In genomic region chr9:136623016-136623848, GRCh38 we compare ENCODE assay signal across 20 cellular contexts. TPM values are rescaled to one million over a fixed set of nuclear protein-coding genes. Genes with fewer than 3 reads are reported as not detected.
A peak's percentile ranks its signal among the peaks of the same experiment; 100 is the strongest.
DNase-seq lines count a peak whose midpoint lies in the region; ATAC-seq, FAIRE-seq and TF ChIP-seq lines count a peak whose summit lies in the region.
"Had no signal": no experiment of that assay in that cellular context is flagged by ENCODE, and none has a peak within 500 bp of the region (broad histone marks: within the 10 kb centered on the region; RNA-seq: fewer than 3 reads in every experiment).

No MANE protein-coding gene starts in this region.

- H2AFZ ChIP-seq in GM12878 (ENCODE audit: control insufficient read depth, low read depth, low read length) = no peak overlapping the region

- H3K36me3 ChIP-seq in GM12878 (ENCODE audit: control insufficient read depth in 2 of 2, insufficient read depth in 2 of 2, low read length in 1 of 2) (no peaks in the 10 kb centered on the region), kidney epithelial cell (ENCODE audit: control insufficient read depth, insufficient read depth, low read length) (no peaks in the 10 kb centered on the region), transverse colon (no peaks in the 10 kb centered on the region)
- H3K36me3 ChIP-seq: lower lobe of right lung, thoracic aorta had no signal

- in situ Hi-C loops in GM12878 (cut with MboI) = no loop called here
- in situ Hi-C loops in transverse colon (cut with MboI; ENCODE audit: low pct_ligation_motif_present in 1 of 4, low pct_unique_long_range_greater_than_20kb in 1 of 4, low sequenced_read_pairs in 3 of 4) = no loop called here

- RAD21 ChIA-PET in GM12878 (lab: Charles Lee; ENCODE audit: unreplicated experiment) = interaction anchor here (7.7 kb wide), 1 partner anchor 136 kb away, joined by 126 read pairs; no protein-coding TSS in a partner anchor

- ATAC-seq in GM12878 (peak; percentile 5; the same call in 1 of the 3 replicates), GM21367 (IDR thresholded peaks at IDR 0.05; ENCODE audit: unreplicated experiment) (no peak)
- ATAC-seq: activated CD8-positive, alpha-beta T cell treated with anti-CD3 and anti-CD28 coated beads, Interleukin-2, amount 10 ng/mL, durations not matched to agents 7 days and 5 days; activated T-cell treated with anti-CD3 and anti-CD28 coated beads, Interleukin-2, amount 50 U/mL, for 4 hours; lower lobe of right lung; PC-3 had no signal

- H3K4me2 ChIP-seq in GM12878 (ENCODE audit: control insufficient read depth, insufficient read depth) = no peak overlapping the region

- no peak for TF ChIP-seq POLR2A in GM12878 (IDR thresholded peaks at IDR 0.05; ENCODE audit: low read depth, low read length)
- TF ChIP-seq POLR2A in transverse colon (IDR thresholded peaks at IDR 0.05) = no peak

- H3K4me1 Mint-ChIP-seq in activated naive CD4-positive, alpha-beta T cell treated with anti-CD3 and anti-CD28 coated beads for 36 hours (ENCODE audit: low read depth) = no peaks in the 10 kb centered on the region
- no peaks in the 10 kb centered on the region for H3K4me1 Mint-ChIP-seq in activated naive CD4-positive, alpha-beta T cell treated with anti-CD3 and anti-CD28 coated beads, Interleukin-2, amount 10 ng/mL, durations not matched to agents 7 days and 5 days

- DNase-seq in activated naive CD4-positive, alpha-beta T cell treated with anti-CD3 and anti-CD28 coated beads for 36 hours = no peak
- DNase-seq in activated naive CD4-positive, alpha-beta T cell treated with anti-CD3 and anti-CD28 coated beads, Interleukin-2, amount 10 ng/mL, durations not matched to agents 7 days and 5 days = no peak
- DNase-seq in GM12878 (ENCODE audit: low read depth, low spot score) = no peak
- no peak for DNase-seq in kidney epithelial cell (ENCODE audit: low read depth)
- DNase-seq in transverse colon = peak; percentile 7
- DNase-seq in NCI-H774 (lab: John Stamatoyannopoulos, UW) = no peak
- no peak for DNase-seq in NOMO-1 treated with dmso at 0.1 percent for 144 hours (lab: John Stamatoyannopoulos, UW; ENCODE audit: unreplicated experiment)
- DNase-seq: activated CD4-positive, CD25-positive, alpha-beta regulatory T cell; activated CD8-positive, alpha-beta T cell treated with anti-CD3 and anti-CD28 coated beads, Interleukin-2, amount 10 ng/mL, durations not matched to agents 7 days and 5 days; activated naive CD8-positive, alpha-beta T cell treated with anti-CD3 and anti-CD28 coated beads, Interleukin-2, amount 10 ng/mL, durations not matched to agents 7 days and 5 days; activated T-cell treated with anti-CD3 and anti-CD28 coated beads, Interleukin-2, amount 50 U/mL, for 4 hours; head of caudate nucleus; lower lobe of right lung; naive B cell; NCI-H2081; NCI-H510A treated with DMSO at 0.1 percent for 48 hours; PC-3 had no signal

- H3K4me1 ChIP-seq in GM12878 (ENCODE audit: control insufficient read depth, insufficient read depth, low read length) (peaks cover 17% of the 10 kb centered on the region), transverse colon (peaks cover 28 to 68% (median 52%) of the 10 kb centered on the region in 4 donors)

- no peaks in the 10 kb centered on the region for H3K9me3 ChIP-seq in GM12878 (replicated peaks; ENCODE audit: control insufficient read depth, insufficient read depth, low read length)
- H3K9me3 ChIP-seq in transverse colon = no peaks in the 10 kb centered on the region
- H3K9me3 ChIP-seq: lower lobe of right lung, thoracic aorta had no signal

- no peaks in the 10 kb centered on the region for H3K9me3 Mint-ChIP-seq in activated naive CD4-positive, alpha-beta T cell treated with anti-CD3 and anti-CD28 coated beads for 36 hours
- no peaks in the 10 kb centered on the region for H3K9me3 Mint-ChIP-seq in activated naive CD4-positive, alpha-beta T cell treated with anti-CD3 and anti-CD28 coated beads, Interleukin-2, amount 10 ng/mL, durations not matched to agents 7 days and 5 days
- H3K9me3 Mint-ChIP-seq: activated naive CD8-positive, alpha-beta T cell treated with anti-CD3 and anti-CD28 coated beads, Interleukin-2, amount 10 ng/mL, durations not matched to agents 7 days and 5 days; activated T-cell treated with anti-CD3 and anti-CD28 coated beads, Interleukin-2, amount 50 U/mL, for 4 hours; naive B cell had no signal

- no peak overlapping the region for H3K4me3 ChIP-seq in GM12878
- no peak overlapping the region for H3K4me3 ChIP-seq in kidney epithelial cell (ENCODE audit: low read depth, low read length)
- no peak overlapping the region for H3K4me3 ChIP-seq in transverse colon
- H3K4me3 ChIP-seq: lower lobe of right lung, thoracic aorta had no signal

- no peak overlapping the region for H3K4me3 Mint-ChIP-seq in activated naive CD4-positive, alpha-beta T cell treated with anti-CD3 and anti-CD28 coated beads for 36 hours
- no peak overlapping the region for H3K4me3 Mint-ChIP-seq in activated naive CD4-positive, alpha-beta T cell treated with anti-CD3 and anti-CD28 coated beads, Interleukin-2, amount 10 ng/mL, durations not matched to agents 7 days and 5 days
- H3K4me3 Mint-ChIP-seq: activated CD8-positive, alpha-beta T cell treated with anti-CD3 and anti-CD28 coated beads, Interleukin-2, amount 10 ng/mL, durations not matched to agents 7 days and 5 days; activated naive CD8-positive, alpha-beta T cell treated with anti-CD3 and anti-CD28 coated beads, Interleukin-2, amount 10 ng/mL, durations not matched to agents 7 days and 5 days; activated T-cell treated with anti-CD3 and anti-CD28 coated beads, Interleukin-2, amount 50 U/mL, for 4 hours had no signal

- SMC1A ChIA-PET in GM12878 (lab: Charles Lee; ENCODE audit: uncharacterized antibody, unreplicated experiment) = interaction anchor here (3.8 kb wide), 1 partner anchor 136 kb away, joined by 60 read pairs; no protein-coding TSS in a partner anchor

- H3K27ac ChIP-seq in GM12878 (ENCODE audit: control insufficient read depth, insufficient read depth) = no peak overlapping the region
- no peak overlapping the region for H3K27ac ChIP-seq in transverse colon
- H3K27ac ChIP-seq: lower lobe of right lung, thoracic aorta had no signal

- no peak overlapping the region for H3K9ac ChIP-seq in GM12878 (ENCODE audit: control insufficient read depth, insufficient read depth, low read length)

- intact Hi-C loops in activated naive CD4-positive, alpha-beta T cell treated with anti-CD3 and anti-CD28 coated beads for 36 hours (cut with micrococcal nuclease) = no loop called here
- intact Hi-C loops in GM12878 (cut with micrococcal nuclease; ENCODE audit: unreplicated experiment) (no loop called here), transverse colon (cut with DNase I; ENCODE audit: low total_unique reads) (no loop called here)

- BruUV-seq in GM12878 (replicated peaks; lab: Mats Ljungman, UMichigan) = no TSS peak

- FAIRE-seq in GM12878 (lab: Jason Lieb, UNC) = no peak
- FAIRE-seq: A204.1 had no signal

- H3K36me3 Mint-ChIP-seq in activated naive CD4-positive, alpha-beta T cell treated with anti-CD3 and anti-CD28 coated beads for 36 hours (ENCODE audit: low read depth) = no peaks in the 10 kb centered on the region
- H3K36me3 Mint-ChIP-seq in activated naive CD4-positive, alpha-beta T cell treated with anti-CD3 and anti-CD28 coated beads, Interleukin-2, amount 10 ng/mL, durations not matched to agents 7 days and 5 days = no peaks in the 10 kb centered on the region
- H3K36me3 Mint-ChIP-seq: activated naive CD8-positive, alpha-beta T cell treated with anti-CD3 and anti-CD28 coated beads, Interleukin-2, amount 10 ng/mL, durations not matched to agents 7 days and 5 days; naive B cell had no signal

- CTCF ChIA-PET in activated naive CD4-positive, alpha-beta T cell treated with anti-CD3 and anti-CD28 coated beads for 36 hours (lab: Charles Lee) = interaction anchor here (8.2 kb wide), 1 partner anchor 136 kb away, joined by 88 read pairs; no protein-coding TSS in a partner anchor
- CTCF ChIA-PET in activated naive CD4-positive, alpha-beta T cell treated with anti-CD3 and anti-CD28 coated beads, Interleukin-2, amount 10 ng/mL, durations not matched to agents 7 days and 5 days (lab: Charles Lee) = interaction anchor here (9.4 kb wide), 1 partner anchor 136 kb away, joined by 166 read pairs; no protein-coding TSS in a partner anchor
- CTCF ChIA-PET in GM12878 (lab: Yijun Ruan, JAX) = interaction anchor here (8.5 kb wide), 1 partner anchor 136 kb away, joined by 223 read pairs; no protein-coding TSS in a partner anchor

- no peak for TF ChIP-seq RAD21 in GM12878 (IDR thresholded peaks at IDR 0.05; ENCODE audit: insufficient read depth, low read depth, low read length)

- peaks cover 4% of the 10 kb centered on the region for H3K27me3 Mint-ChIP-seq in activated naive CD4-positive, alpha-beta T cell treated with anti-CD3 and anti-CD28 coated beads for 36 hours (ENCODE audit: low read depth)
- H3K27me3 Mint-ChIP-seq in activated naive CD4-positive, alpha-beta T cell treated with anti-CD3 and anti-CD28 coated beads, Interleukin-2, amount 10 ng/mL, durations not matched to agents 7 days and 5 days = peaks cover 42% of the 10 kb centered on the region
- H3K27me3 Mint-ChIP-seq: activated naive CD8-positive, alpha-beta T cell treated with anti-CD3 and anti-CD28 coated beads, Interleukin-2, amount 10 ng/mL, durations not matched to agents 7 days and 5 days had no signal

- no peaks in the 10 kb centered on the region for H3K79me2 ChIP-seq in GM12878 (ENCODE audit: control insufficient read depth, insufficient read depth, low read length)

- H3K27me3 ChIP-seq in GM12878 (replicated peaks in 1 of 2; ENCODE audit: control insufficient read depth in 2 of 2, insufficient read depth in 2 of 2, low read length in 1 of 2) = no peaks in the 10 kb centered on the region
- H3K27me3 ChIP-seq in kidney epithelial cell (ENCODE audit: control insufficient read depth, insufficient read depth, low read length) = peaks cover 7% of the 10 kb centered on the region
- no peaks in the 10 kb centered on the region for H3K27me3 ChIP-seq in transverse colon

- POLR2A ChIA-PET in GM12878 (lab: Charles Lee) = no interaction called here

- TF ChIP-seq CTCF in GM12878 (IDR thresholded peaks at IDR 0.05 in 2 of 3, conservative IDR thresholded peaks at IDR 0.05 in 1 of 3; ENCODE audit: control insufficient read depth in 2 of 3, extremely low read depth in 1 of 3, insufficient read depth in 1 of 3, low read depth in 3 of 3, low read length in 3 of 3) = no peak
- peak; percentile 5 for TF ChIP-seq CTCF in kidney epithelial cell (IDR thresholded peaks at IDR 0.05; ENCODE audit: insufficient read depth, low read length, poor library complexity, severe bottlenecking)
- no peak for TF ChIP-seq CTCF in transverse colon (IDR thresholded peaks at IDR 0.05)

- H3K27ac Mint-ChIP-seq in activated naive CD4-positive, alpha-beta T cell treated with anti-CD3 and anti-CD28 coated beads for 36 hours = peak overlapping the region; percentile 63
- H3K27ac Mint-ChIP-seq in activated naive CD4-positive, alpha-beta T cell treated with anti-CD3 and anti-CD28 coated beads, Interleukin-2, amount 10 ng/mL, durations not matched to agents 7 days and 5 days = no peak overlapping the region
- H3K27ac Mint-ChIP-seq: activated CD8-positive, alpha-beta T cell treated with anti-CD3 and anti-CD28 coated beads, Interleukin-2, amount 10 ng/mL, durations not matched to agents 7 days and 5 days; activated naive CD8-positive, alpha-beta T cell treated with anti-CD3 and anti-CD28 coated beads, Interleukin-2, amount 10 ng/mL, durations not matched to agents 7 days and 5 days had no signal

- WGBS in GM12878 (ENCODE audit: insufficient coverage, insufficient replicate concordance, low lambda C conversion rate, missing lambda C conversion rate) = 17% methylated on average over 19 of the region's 19 CpGs
- 82% methylated on average over 8 of the region's 19 CpGs; no CpG with 5 or more reads in 1 of the 2 donors for WGBS in transverse colon (ENCODE audit: low coverage in 1 of 2), 2 donors

- H4K20me1 ChIP-seq in GM12878 (ENCODE audit: control insufficient read depth, insufficient read depth) = no peaks in the 10 kb centered on the region

- no peak for TF ChIP-seq EP300 in GM12878 (IDR thresholded peaks at IDR 0.05; ENCODE audit: borderline replicate concordance in 1 of 2, control insufficient read depth in 1 of 2, low read depth in 2 of 2, low read length in 2 of 2)
- no peak for TF ChIP-seq EP300 in transverse colon (IDR thresholded peaks at IDR 0.05; ENCODE audit: low read depth)

RNA-seq across cellular contexts. Expression of gene EGFL7, which starts 39.5 kb away (rescaled TPM):
- total RNA-seq in activated naive CD4-positive, alpha-beta T cell treated with anti-CD3 and anti-CD28 coated beads for 36 hours = under 1 TPM; 0.25 to 0.52 TPM
- total RNA-seq in GM12878 (2013; cell fraction: nucleolus; rRNA removed) = not detected in 2 replicates
- 0.06 and 0.16 TPM in 2 replicates for total RNA-seq in GM12878 (2014; rRNA removed)
- not detected in 2 replicates for total RNA-seq in GM12878 (2014; rRNA removed; fragmentation: Illumina TruSeq; extraction: Trizol)
- 0.46 and 0.64 TPM in 2 replicates for total RNA-seq in GM12878 (2021)
- polyA plus RNA-seq in GM12878 (2011; ENCODE audit: low read depth) = not detected
- 0.06 and 0.11 TPM in 2 replicates for polyA plus RNA-seq in GM12878 (2011; rRNA removed)
- polyA plus RNA-seq in GM12878 (2011; cell fraction: cytosol; rRNA removed) = 0.20 and 0.30 TPM in 2 replicates
- 0.41 and 0.51 TPM in 2 replicates for polyA plus RNA-seq in GM12878 (2011; cell fraction: nucleus; rRNA removed)
- 0.16 and 0.39 TPM in 2 replicates for polyA plus RNA-seq in GM12878 (2012)
- polyA plus RNA-seq in GM12878 (2014; fragmentation: Illumina TruSeq; extraction: Trizol) = not detected in 2 replicates
- polyA plus RNA-seq in GM12878 (2014; fragmentation: Nextera tagmentation; extraction: Ambion mirVana) = not detected
- polyA plus RNA-seq in GM12878 (2014; rRNA removed) = 0.27 TPM in 1 of 2 replicates, not detected in the other
- under 1 TPM in 1 of 2 experiments, not detected in 1; 0.19 TPM for polyA plus RNA-seq in GM12878 (2016; fragmentation: Nextera tagmentation; extraction: Ambion mirVana)
- polyA minus RNA-seq in GM12878 (2011; rRNA and poly(A)+ RNA removed) = 0.36 TPM in 1 of 2 replicates, not detected in the other
- 0.94 and 1.2 TPM in 2 replicates for polyA minus RNA-seq in GM12878 (2011; cell fraction: cytosol; rRNA and poly(A)+ RNA removed)
- polyA minus RNA-seq in GM12878 (2011; cell fraction: nucleus; rRNA and poly(A)+ RNA removed) = 0.96 TPM in 1 of 2 replicates, not detected in the other
- 56.2 and 58.7 TPM in 2 replicates for total RNA-seq in kidney epithelial cell
- 10 to 100 TPM; 12.3 to 64.7 (median 33.6) TPM for total RNA-seq in transverse colon

Comparison
In these comparisons a context has a peak if more than half of its experiments do, and no peak if none do; other contexts are left out.
1. RNA of gene EGFL7, which starts 39.5 kb away (total RNA-seq): 56.2 to 58.7 TPM in kidney epithelial cell and 12.3 to 64.7 TPM in transverse colon; 0.25 to 0.52 TPM in activated naive CD4-positive, alpha-beta T cell treated with anti-CD3 and anti-CD28 coated beads for 36 hours and 0.06 to 0.64 TPM in GM12878; every median in the first group is over 4 times any median in the second.